In genomic region chr6:52271852-52272460, GRCh38 we compare ENCODE assay signal across 24 cellular contexts. TPM values are rescaled to one million over a fixed set of nuclear protein-coding genes. Genes with fewer than 3 reads are reported as not detected.
DNase-seq lines count a peak whose midpoint lies in the region; ATAC-seq, FAIRE-seq and TF ChIP-seq lines count a peak whose summit lies in the region.
"Had no signal": no experiment of that assay in that cellular context is flagged by ENCODE, and none has a peak within 500 bp of the region (broad histone marks: within the 10 kb centered on the region; RNA-seq: fewer than 3 reads in every experiment).

No MANE protein-coding gene starts in this region.

- peak overlapping the region; percentile 17 for H3K27ac ChIP-seq in SJSA1
- H3K27ac ChIP-seq in pancreas: peak overlapping the region in 2 of 4 donors; percentile 44 to 49
- H3K27ac ChIP-seq: tibial nerve had no signal

- H3K4me3 ChIP-seq in SJSA1 (no peak overlapping the region), pancreas (no peak overlapping the region)
- H3K4me3 ChIP-seq: right atrium auricular region, tibial nerve had no signal

- H3K36me3 ChIP-seq in SJSA1 (peaks cover 100% of the 10 kb centered on the region), pancreas (peaks cover 0 to 41% (median 9%) of the 10 kb centered on the region in 3 donors)

- 84 to 88% methylated on average over 9 of the region's 9 CpGs for WGBS in pancreas, 2 donors

- H3K27me3 ChIP-seq in SJSA1 (replicated peaks) (no peaks in the 10 kb centered on the region), pancreas (no peaks in the 10 kb centered on the region)
- H3K27me3 ChIP-seq: right atrium auricular region, tibial nerve had no signal

- H3K4me1 ChIP-seq in SJSA1 (replicated peaks) (peaks cover 28% of the 10 kb centered on the region), pancreas (peaks cover 0 to 4% (median 0%) of the 10 kb centered on the region in 3 donors)
- H3K4me1 ChIP-seq: right atrium auricular region, tibial nerve had no signal

- TF ChIP-seq CTCF in pancreas (IDR thresholded peaks at IDR 0.05): no peak

- intact Hi-C loops in pancreas (cut with DNase I): no loop called here

- DNase-seq in DMS53 treated with DMSO at 0.1 percent for 48 hours (lab: John Stamatoyannopoulos, UW; ENCODE audit: unreplicated experiment): peak; percentile 18
- peak in 1 of 2 experiments; percentile 48 for DNase-seq in SJSA1 (ENCODE audit: low read depth in 1 of 2, low spot score in 2 of 2)
- DNase-seq in glomerular endothelial cell (ENCODE audit: extremely low read depth, low read depth, low spot score): peak; percentile 66
- DNase-seq in pancreas: no peak
- no peak for DNase-seq in HuH-7.5 (ENCODE audit: low spot score)
- no peak for DNase-seq in nucleus accumbens (lab: John Stamatoyannopoulos, UW)
- no peak for DNase-seq in GM19239 (ENCODE audit: insufficient read length, low spot score)
- DNase-seq: activated CD4-positive, alpha-beta T cell treated with anti-CD3 and anti-CD28 coated beads, Interleukin-2, amount 50 U/mL, for 1 hour; amniotic stem cell; HCEC 1CT; left cardiac atrium; natural killer cell; NCI-H1105 treated with DMSO at 0.1 percent for 48 hours; NCI-H2081; NCI-H345; NCI-H774; stimulated activated CD4-positive, alpha-beta T cell treated with anti-CD3 and anti-CD28 coated beads, Interleukin-12 subunit alpha, Interleukin-12 subunit beta, amount 100 ng/mL, for 4 hours; stimulated activated CD4-positive, alpha-beta T cell treated with anti-CD3 and anti-CD28 coated beads, Interleukin-4, amount 100 ng/mL, for 24 hours; stimulated activated naive CD8-positive, alpha-beta T cell treated with anti-CD3 and anti-CD28 coated beads, Interleukin-15, amount 100 ng/mL, for 72 hours; T1000 had no signal

- peak in 3 of 4 donors; percentile 57 to 85 (median 74) for ATAC-seq in pancreas
- ATAC-seq: left cardiac atrium; natural killer cell; stimulated activated naive CD8-positive, alpha-beta T cell treated with anti-CD3 and anti-CD28 coated beads, Interleukin-15, amount 100 ng/mL, for 72 hours had no signal

- FAIRE-seq in pancreas (lab: Jason Lieb, UNC) (no peak), GM19239 (lab: Jason Lieb, UNC) (no peak)
- FAIRE-seq: endometrium had no signal

- H3K9me3 ChIP-seq in SJSA1 (replicated peaks) (no peaks in the 10 kb centered on the region), pancreas (no peaks in the 10 kb centered on the region)
- H3K9me3 ChIP-seq: right atrium auricular region, tibial nerve had no signal

RNA-seq across cellular contexts. Expression of gene MCM3, which starts 12.6 kb away (rescaled TPM):
- 212 and 220 TPM in 2 replicates for total RNA-seq in SJSA1 (2014; rRNA removed; shearing (Covaris generic))
- total RNA-seq in glomerular endothelial cell: 37.6 and 45.4 TPM in 2 replicates
- total RNA-seq in pancreas: 10 to 100 TPM in 4 of 6 donors, 1 to 10 TPM in 2; 7.0 to 19.4 (median 12.1) TPM
- 10 to 100 TPM in 1 of 2 donors, 1 to 10 TPM in 1; 7.4 to 13.6 TPM for polyA plus RNA-seq in pancreas

RNA-seq across cellular contexts. Expression of gene IL17F, which starts 27.7 kb away (rescaled TPM):
- total RNA-seq in SJSA1 (2014; rRNA removed; shearing (Covaris generic)): not detected in 2 replicates
- total RNA-seq in glomerular endothelial cell (not detected in 2 replicates), pancreas (not detected)
- not detected for polyA plus RNA-seq in pancreas
- total RNA-seq: left cardiac atrium, natural killer cell, osteoblast, right atrium auricular region, tibial nerve had no signal

Comparison
In these comparisons a context has a peak if more than half of its experiments do, and no peak if none do; other contexts are left out.
1. DNase-seq: peak in DMS53 treated with DMSO at 0.1 percent for 48 hours (single experiment) and glomerular endothelial cell (single experiment); none in pancreas (0 of 6), HuH-7.5 (single experiment), nucleus accumbens (0 of 56) and GM19239 (single experiment).